In the genomic region with DNA sequence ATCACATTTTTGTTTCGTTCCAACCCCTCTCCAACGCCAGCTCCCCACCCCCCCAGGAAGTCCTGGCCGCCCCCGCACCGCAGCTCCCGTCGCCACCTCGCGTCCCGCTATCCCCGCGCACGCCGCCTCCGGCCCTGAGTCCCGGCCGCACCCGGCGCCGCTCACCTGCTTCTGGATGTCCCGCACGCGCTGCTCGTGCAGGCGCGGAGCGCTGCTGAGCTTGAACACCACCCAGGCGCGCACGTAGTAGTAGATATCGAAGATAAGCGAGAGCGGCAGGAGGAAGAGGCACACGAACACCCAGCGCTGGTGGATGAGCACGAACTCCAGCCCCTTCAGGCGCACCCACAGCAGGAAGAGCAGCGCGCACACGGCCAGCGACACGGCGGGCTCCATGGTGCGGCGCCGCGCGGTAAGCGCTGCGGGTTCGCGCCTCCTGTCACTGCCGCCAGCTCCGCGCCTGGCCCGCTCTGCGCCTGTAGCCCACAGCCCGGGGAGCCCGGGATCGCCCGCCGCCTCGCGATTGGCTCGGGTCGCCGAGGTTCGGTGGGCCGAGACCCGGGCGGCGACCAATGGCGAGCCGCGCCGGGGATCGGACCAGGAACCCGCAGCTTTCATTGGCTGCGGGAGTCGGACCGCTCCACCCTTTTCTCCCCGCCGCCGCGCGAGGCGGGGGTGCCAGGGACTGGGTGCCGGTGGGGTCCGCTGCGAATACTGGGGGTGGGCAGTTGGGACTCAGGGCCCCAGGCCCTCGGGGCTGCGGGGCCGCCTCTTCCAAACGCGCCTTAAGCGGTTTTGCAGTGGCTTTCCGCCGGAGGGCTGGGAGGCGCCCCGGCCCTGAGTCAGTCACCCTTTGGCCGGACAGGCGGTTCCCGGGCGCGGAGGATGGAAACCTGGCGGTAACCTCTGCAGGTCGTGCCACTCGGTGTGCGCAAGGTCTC, we compare ENCODE assay signal across 1 cellular context.
TF ChIP-seq lines count a peak whose summit lies in the region.

A gene with protein sequence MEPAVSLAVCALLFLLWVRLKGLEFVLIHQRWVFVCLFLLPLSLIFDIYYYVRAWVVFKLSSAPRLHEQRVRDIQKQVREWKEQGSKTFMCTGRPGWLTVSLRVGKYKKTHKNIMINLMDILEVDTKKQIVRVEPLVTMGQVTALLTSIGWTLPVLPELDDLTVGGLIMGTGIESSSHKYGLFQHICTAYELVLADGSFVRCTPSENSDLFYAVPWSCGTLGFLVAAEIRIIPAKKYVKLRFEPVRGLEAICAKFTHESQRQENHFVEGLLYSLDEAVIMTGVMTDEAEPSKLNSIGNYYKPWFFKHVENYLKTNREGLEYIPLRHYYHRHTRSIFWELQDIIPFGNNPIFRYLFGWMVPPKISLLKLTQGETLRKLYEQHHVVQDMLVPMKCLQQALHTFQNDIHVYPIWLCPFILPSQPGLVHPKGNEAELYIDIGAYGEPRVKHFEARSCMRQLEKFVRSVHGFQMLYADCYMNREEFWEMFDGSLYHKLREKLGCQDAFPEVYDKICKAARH (minus strand): TSS at position 472 of the 941 bp plus-strand sequence. CDS start 76 bp downstream, at position 396.

TF ChIP-seq in HepG2, 621 proteins besides CTCF, POLR2A, EP300 and RAD21 (continued from another document and continues in another):
- TF ChIP-seq ZNF552 (CRISPR knock-in tag; IDR thresholded peaks at IDR 0.05; ENCODE audit: borderline replicate concordance) (0 out of 2 replicates have a peak, but pooled peaks have one; percentile 48), PHF8 (CRISPR knock-in tag; IDR thresholded peaks at IDR 0.05) (peak; percentile 73), ZNF331 (CRISPR knock-in tag; IDR thresholded peaks at IDR 0.05) (peak; percentile 54), ZNF589 (CRISPR knock-in tag; conservative IDR thresholded peaks at IDR 0.05) (no peak), NCOA5 (CRISPR knock-in tag; IDR thresholded peaks at IDR 0.05) (no peak), ZSCAN21 (CRISPR knock-in tag; IDR thresholded peaks at IDR 0.05; ENCODE audit: borderline replicate concordance) (peak; percentile 51; the same call in 1 of the 2 replicates), CBX2 (IDR thresholded peaks at IDR 0.05; ENCODE audit: low read depth, low read length) (no peak), CBX2 (CRISPR knock-in tag; IDR thresholded peaks at IDR 0.05; ENCODE audit: low read depth) (no peak), ZNF124 (CRISPR knock-in tag; IDR thresholded peaks at IDR 0.05) (no peak), TAF15 (IDR thresholded peaks at IDR 0.05; ENCODE audit: low read depth, low read length, poor library complexity, severe bottlenecking) (no peak), ZNF251 (CRISPR knock-in tag; IDR thresholded peaks at IDR 0.05) (no peak), ZZZ3 (CRISPR knock-in tag; IDR thresholded peaks at IDR 0.05; ENCODE audit: borderline replicate concordance) (no peak), ZSCAN5A (CRISPR knock-in tag; IDR thresholded peaks at IDR 0.05; ENCODE audit: borderline replicate concordance) (no peak), SP5 (CRISPR knock-in tag; IDR thresholded peaks at IDR 0.05; ENCODE audit: borderline replicate concordance, low read depth) (peak; percentile 37; the same call in 1 of the 2 replicates), ZFP36L2 (CRISPR knock-in tag; IDR thresholded peaks at IDR 0.05) (no peak; the same call in 1 of the 2 replicates), ZSCAN25 (CRISPR knock-in tag; IDR thresholded peaks at IDR 0.05) (no peak; the same call in 1 of the 2 replicates), LRRFIP1 (CRISPR knock-in tag; conservative IDR thresholded peaks at IDR 0.05) (no peak), TAF1 (CRISPR knock-in tag; IDR thresholded peaks at IDR 0.05) (peak; percentile 99), DBP (CRISPR knock-in tag; IDR thresholded peaks at IDR 0.05; ENCODE audit: not compliant biosample characterization) (no peak), KMT2A (CRISPR knock-in tag; IDR thresholded peaks at IDR 0.05) (peak; percentile 46; the same call in 1 of the 2 replicates), ZKSCAN8 (CRISPR knock-in tag; IDR thresholded peaks at IDR 0.05; ENCODE audit: borderline replicate concordance) (peak; percentile 41; the same call in 1 of the 2 replicates), ATF7 (IDR thresholded peaks at IDR 0.05) (no peak), ATF7 (CRISPR knock-in tag; IDR thresholded peaks at IDR 0.05) (no peak), ZNF550 (CRISPR knock-in tag; IDR thresholded peaks at IDR 0.05; ENCODE audit: borderline replicate concordance) (peak; percentile 39; the same call in 1 of the 2 replicates)
- TF ChIP-seq, protein P1, sequence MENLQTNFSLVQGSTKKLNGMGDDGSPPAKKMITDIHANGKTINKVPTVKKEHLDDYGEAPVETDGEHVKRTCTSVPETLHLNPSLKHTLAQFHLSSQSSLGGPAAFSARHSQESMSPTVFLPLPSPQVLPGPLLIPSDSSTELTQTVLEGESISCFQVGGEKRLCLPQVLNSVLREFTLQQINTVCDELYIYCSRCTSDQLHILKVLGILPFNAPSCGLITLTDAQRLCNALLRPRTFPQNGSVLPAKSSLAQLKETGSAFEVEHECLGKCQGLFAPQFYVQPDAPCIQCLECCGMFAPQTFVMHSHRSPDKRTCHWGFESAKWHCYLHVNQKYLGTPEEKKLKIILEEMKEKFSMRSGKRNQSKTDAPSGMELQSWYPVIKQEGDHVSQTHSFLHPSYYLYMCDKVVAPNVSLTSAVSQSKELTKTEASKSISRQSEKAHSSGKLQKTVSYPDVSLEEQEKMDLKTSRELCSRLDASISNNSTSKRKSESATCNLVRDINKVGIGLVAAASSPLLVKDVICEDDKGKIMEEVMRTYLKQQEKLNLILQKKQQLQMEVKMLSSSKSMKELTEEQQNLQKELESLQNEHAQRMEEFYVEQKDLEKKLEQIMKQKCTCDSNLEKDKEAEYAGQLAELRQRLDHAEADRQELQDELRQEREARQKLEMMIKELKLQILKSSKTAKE (CRISPR knock-in tag; IDR thresholded peaks at IDR 0.05; ENCODE audit: borderline replicate concordance) = no peak
- TF ChIP-seq, protein P2, sequence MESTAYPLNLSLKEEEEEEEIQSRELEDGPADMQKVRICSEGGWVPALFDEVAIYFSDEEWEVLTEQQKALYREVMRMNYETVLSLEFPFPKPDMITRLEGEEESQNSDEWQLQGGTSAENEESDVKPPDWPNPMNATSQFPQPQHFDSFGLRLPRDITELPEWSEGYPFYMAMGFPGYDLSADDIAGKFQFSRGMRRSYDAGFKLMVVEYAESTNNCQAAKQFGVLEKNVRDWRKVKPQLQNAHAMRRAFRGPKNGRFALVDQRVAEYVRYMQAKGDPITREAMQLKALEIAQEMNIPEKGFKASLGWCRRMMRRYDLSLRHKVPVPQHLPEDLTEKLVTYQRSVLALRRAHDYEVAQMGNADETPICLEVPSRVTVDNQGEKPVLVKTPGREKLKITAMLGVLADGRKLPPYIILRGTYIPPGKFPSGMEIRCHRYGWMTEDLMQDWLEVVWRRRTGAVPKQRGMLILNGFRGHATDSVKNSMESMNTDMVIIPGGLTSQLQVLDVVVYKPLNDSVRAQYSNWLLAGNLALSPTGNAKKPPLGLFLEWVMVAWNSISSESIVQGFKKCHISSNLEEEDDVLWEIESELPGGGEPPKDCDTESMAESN (CRISPR knock-in tag; conservative IDR thresholded peaks at IDR 0.05) = peak; percentile 72
- TF ChIP-seq, protein P3, sequence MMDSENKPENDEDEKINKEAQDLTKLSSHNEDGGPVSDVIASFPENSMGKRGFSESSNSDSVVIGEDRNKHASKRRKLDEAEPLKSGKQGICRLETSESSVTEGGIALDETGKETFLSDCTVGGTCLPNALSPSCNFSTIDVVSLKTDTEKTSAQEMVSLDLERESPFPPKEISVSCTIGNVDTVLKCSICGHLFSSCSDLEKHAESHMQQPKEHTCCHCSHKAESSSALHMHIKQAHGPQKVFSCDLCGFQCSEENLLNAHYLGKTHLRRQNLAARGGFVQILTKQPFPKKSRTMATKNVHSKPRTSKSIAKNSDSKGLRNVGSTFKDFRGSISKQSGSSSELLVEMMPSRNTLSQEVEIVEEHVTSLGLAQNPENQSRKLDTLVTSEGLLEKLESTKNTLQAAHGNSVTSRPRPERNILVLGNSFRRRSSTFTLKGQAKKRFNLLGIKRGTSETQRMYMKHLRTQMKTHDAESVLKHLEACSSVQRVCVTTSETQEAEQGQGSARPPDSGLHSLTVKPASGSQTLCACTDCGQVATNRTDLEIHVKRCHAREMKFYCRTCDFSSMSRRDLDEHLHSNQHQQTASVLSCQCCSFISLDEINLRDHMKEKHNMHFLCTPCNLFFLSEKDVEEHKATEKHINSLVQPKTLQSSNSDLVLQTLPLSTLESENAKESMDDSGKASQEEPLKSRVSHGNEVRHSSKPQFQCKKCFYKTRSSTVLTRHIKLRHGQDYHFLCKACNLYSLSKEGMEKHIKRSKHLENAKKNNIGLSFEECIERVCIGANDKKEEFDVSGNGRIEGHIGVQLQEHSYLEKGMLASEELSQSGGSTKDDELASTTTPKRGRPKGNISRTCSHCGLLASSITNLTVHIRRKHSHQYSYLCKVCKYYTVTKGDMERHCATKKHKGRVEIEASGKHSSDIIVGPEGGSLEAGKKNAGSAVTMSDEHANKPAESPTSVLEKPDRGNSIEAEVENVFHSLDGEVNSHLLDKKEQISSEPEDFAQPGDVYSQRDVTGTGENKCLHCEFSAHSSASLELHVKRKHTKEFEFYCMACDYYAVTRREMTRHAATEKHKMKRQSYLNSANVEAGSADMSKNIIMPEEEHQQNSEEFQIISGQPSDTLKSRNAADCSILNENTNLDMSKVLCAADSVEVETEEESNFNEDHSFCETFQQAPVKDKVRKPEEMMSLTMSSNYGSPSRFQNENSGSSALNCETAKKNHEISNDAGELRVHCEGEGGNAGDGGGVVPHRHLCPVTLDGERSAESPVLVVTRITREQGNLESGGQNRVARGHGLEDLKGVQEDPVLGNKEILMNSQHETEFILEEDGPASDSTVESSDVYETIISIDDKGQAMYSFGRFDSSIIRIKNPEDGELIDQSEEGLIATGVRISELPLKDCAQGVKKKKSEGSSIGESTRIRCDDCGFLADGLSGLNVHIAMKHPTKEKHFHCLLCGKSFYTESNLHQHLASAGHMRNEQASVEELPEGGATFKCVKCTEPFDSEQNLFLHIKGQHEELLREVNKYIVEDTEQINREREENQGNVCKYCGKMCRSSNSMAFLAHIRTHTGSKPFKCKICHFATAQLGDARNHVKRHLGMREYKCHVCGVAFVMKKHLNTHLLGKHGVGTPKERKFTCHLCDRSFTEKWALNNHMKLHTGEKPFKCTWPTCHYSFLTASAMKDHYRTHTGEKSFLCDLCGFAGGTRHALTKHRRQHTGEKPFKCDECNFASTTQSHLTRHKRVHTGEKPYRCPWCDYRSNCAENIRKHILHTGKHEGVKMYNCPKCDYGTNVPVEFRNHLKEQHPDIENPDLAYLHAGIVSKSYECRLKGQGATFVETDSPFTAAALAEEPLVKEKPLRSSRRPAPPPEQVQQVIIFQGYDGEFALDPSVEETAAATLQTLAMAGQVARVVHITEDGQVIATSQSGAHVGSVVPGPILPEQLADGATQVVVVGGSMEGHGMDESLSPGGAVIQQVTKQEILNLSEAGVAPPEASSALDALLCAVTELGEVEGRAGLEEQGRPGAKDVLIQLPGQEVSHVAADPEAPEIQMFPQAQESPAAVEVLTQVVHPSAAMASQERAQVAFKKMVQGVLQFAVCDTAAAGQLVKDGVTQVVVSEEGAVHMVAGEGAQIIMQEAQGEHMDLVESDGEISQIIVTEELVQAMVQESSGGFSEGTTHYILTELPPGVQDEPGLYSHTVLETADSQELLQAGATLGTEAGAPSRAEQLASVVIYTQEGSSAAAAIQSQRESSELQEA (CRISPR knock-in tag; IDR thresholded peaks at IDR 0.05; ENCODE audit: not compliant biosample characterization) = no peak
- TF ChIP-seq, protein P4, sequence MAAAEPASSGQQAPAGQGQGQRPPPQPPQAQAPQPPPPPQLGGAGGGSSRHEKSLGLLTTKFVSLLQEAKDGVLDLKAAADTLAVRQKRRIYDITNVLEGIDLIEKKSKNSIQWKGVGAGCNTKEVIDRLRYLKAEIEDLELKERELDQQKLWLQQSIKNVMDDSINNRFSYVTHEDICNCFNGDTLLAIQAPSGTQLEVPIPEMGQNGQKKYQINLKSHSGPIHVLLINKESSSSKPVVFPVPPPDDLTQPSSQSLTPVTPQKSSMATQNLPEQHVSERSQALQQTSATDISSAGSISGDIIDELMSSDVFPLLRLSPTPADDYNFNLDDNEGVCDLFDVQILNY (CRISPR knock-in tag; conservative IDR thresholded peaks at IDR 0.05) = peak; percentile 39
